ENCODE assay signal across 8 cellular contexts in genomic region chr1:64172458-64172983, GRCh38.
DNase-seq lines count a peak whose midpoint lies in the region; ATAC-seq and TF ChIP-seq lines count a peak whose summit lies in the region.

No MANE protein-coding gene starts in this region.

- peak; percentile 27 for ATAC-seq in HG02852 (IDR thresholded peaks at IDR 0.05; ENCODE audit: unreplicated experiment)
- ATAC-seq in HG03469 (IDR thresholded peaks at IDR 0.05; ENCODE audit: unreplicated experiment) = no peak
- no peak for ATAC-seq in HG03045 (IDR thresholded peaks at IDR 0.05; ENCODE audit: unreplicated experiment)

- no peak overlapping the region for H3K4me3 ChIP-seq in fibroblast of mammary gland (ENCODE audit: control insufficient read depth, low read depth, low read length)

- no peak for TF ChIP-seq CTCF in fibroblast of mammary gland (conservative IDR thresholded peaks at IDR 0.05; ENCODE audit: control insufficient read depth, insufficient read depth, low read depth, low read length)

- DNase-seq in EL (peak; percentile 60), NCI-H345 treated with DMSO at 0.1 percent for 48 hours (lab: John Stamatoyannopoulos, UW; ENCODE audit: unreplicated experiment) (peak; percentile 95), fibroblast of mammary gland (ENCODE audit: low read depth) (peak; percentile 73), OCI-M2 (lab: John Stamatoyannopoulos, UW; ENCODE audit: unreplicated experiment) (no peak), NCI-H82 (lab: John Stamatoyannopoulos, UW) (no peak)

Comparison
In these comparisons a context has a peak if more than half of its experiments do, and no peak if none do; other contexts are left out.
1. DNase-seq: peak in EL (single experiment), NCI-H345 treated with DMSO at 0.1 percent for 48 hours (single experiment) and fibroblast of mammary gland (single experiment); none in OCI-M2 (single experiment) and NCI-H82 (single experiment).